Comparison of ENCODE assay signal across 2 cellular contexts in the genomic region with DNA sequence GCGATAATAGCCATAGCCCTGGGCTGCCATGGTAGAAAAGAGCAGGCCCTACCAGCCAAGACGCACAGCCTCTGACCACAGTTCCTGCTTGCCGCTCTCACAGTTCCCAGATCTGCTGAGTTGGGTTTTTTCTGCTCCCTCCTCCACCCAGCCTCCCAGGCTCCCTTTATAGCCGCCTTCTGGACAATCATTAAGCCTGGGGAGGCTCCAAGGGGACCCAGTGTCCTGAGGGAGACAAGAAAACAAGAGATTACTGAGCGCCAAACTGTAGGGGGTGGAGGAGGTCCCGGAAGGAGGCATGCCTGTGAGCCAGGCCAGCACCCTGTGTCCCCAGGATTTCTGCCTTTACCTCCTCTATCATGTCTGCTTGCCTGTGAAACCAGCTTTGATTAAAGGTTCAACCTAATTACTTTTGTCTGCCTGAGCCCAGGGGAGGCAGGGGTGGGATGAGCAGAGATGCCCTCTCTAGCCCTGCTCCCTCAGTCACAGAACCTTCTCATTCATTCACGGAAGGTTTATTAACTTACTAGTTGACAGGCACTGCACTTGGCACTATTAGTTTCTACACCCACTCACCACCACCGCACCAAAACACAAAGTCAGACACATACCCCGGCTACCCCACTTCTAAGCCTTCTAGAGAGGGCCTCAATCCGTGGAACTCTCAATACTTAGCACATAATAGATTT.
TF ChIP-seq lines count a peak whose summit lies in the region.

No MANE protein-coding gene starts in this region.

TF ChIP-seq in endothelial cell of umbilical vein, 7 proteins besides CTCF, POLR2A, EP300 and RAD21:
- TF ChIP-seq FOS (IDR thresholded peaks at IDR 0.05; ENCODE audit: borderline replicate concordance, insufficient read depth, low read length) (no peak), MYC (IDR thresholded peaks at IDR 0.05; ENCODE audit: low read depth, low read length) (no peak), POLR2AphosphoS5 (IDR thresholded peaks at IDR 0.05; ENCODE audit: insufficient read depth, low read depth, low read length) (no peak), EZH2 (IDR thresholded peaks at IDR 0.05; ENCODE audit: borderline replicate concordance, low read depth, low read length, severe bottlenecking) (no peak), JUN (IDR thresholded peaks at IDR 0.05; ENCODE audit: borderline replicate concordance, insufficient read depth, insufficient read length, low read depth) (no peak), GATA2 (IDR thresholded peaks at IDR 0.05; ENCODE audit: insufficient read depth, insufficient read length, low read depth, low read length) (no peak)
- TF ChIP-seq, protein P1, sequence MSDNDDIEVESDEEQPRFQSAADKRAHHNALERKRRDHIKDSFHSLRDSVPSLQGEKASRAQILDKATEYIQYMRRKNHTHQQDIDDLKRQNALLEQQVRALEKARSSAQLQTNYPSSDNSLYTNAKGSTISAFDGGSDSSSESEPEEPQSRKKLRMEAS (IDR thresholded peaks at IDR 0.05; ENCODE audit: insufficient read depth, insufficient read length) = no peak
TF ChIP-seq in endothelial cell of umbilical vein: peak in this region for 0.

TF ChIP-seq in neural cell, 6 proteins besides CTCF, POLR2A, EP300 and RAD21:
- TF ChIP-seq TAF1 (IDR thresholded peaks at IDR 0.05; ENCODE audit: low read depth) (no peak), POLR2AphosphoS5 (IDR thresholded peaks at IDR 0.05) (no peak), SMC3 (conservative IDR thresholded peaks at IDR 0.05; ENCODE audit: poor library complexity) (no peak), MXI1 (conservative IDR thresholded peaks at IDR 0.05; ENCODE audit: poor library complexity, severe bottlenecking) (no peak), EZH2 (IDR thresholded peaks at IDR 0.05; ENCODE audit: borderline replicate concordance, insufficient read depth, low read length, poor library complexity, severe bottlenecking) (no peak)
- TF ChIP-seq, protein P2, sequence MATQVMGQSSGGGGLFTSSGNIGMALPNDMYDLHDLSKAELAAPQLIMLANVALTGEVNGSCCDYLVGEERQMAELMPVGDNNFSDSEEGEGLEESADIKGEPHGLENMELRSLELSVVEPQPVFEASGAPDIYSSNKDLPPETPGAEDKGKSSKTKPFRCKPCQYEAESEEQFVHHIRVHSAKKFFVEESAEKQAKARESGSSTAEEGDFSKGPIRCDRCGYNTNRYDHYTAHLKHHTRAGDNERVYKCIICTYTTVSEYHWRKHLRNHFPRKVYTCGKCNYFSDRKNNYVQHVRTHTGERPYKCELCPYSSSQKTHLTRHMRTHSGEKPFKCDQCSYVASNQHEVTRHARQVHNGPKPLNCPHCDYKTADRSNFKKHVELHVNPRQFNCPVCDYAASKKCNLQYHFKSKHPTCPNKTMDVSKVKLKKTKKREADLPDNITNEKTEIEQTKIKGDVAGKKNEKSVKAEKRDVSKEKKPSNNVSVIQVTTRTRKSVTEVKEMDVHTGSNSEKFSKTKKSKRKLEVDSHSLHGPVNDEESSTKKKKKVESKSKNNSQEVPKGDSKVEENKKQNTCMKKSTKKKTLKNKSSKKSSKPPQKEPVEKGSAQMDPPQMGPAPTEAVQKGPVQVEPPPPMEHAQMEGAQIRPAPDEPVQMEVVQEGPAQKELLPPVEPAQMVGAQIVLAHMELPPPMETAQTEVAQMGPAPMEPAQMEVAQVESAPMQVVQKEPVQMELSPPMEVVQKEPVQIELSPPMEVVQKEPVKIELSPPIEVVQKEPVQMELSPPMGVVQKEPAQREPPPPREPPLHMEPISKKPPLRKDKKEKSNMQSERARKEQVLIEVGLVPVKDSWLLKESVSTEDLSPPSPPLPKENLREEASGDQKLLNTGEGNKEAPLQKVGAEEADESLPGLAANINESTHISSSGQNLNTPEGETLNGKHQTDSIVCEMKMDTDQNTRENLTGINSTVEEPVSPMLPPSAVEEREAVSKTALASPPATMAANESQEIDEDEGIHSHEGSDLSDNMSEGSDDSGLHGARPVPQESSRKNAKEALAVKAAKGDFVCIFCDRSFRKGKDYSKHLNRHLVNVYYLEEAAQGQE (IDR thresholded peaks at IDR 0.05; ENCODE audit: borderline replicate concordance) = no peak
